In the genomic region with DNA sequence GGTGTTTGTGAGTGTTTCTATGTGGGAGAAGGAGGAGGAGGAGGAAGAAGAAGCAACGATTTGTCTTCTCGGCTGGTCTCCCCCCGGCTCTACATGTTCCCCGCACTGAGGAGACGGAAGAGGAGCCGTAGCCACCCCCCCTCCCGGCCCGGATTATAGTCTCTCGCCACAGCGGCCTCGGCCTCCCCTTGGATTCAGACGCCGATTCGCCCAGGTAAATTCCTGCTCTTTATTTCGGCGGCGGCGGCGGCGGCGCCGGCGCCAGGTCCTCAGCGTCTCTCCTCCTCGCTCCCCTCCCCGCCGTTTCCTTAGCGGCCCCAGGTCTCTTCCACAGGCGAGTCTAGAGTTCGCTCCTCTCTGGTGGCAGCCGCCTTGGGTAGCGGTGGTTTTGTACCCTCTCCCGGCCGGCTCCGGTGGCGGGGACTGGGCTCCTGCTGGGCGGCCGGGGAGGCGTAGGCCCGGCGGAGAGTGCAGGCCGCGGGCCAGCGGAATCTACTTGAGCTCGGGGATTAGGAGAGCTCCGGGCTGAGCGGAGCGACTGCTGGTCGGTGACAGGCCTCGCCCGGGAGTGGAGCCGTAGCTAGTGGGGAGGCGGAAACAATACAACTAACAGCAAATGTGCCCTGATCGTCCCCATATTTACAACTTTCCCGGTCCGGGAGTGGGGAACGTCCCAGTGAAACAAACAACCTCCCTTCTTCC, we compare ENCODE assay signal across 8 cellular contexts. TPM values are rescaled to one million over a fixed set of nuclear protein-coding genes. Genes with fewer than 3 reads are reported as not detected.
A peak's percentile ranks its signal among the peaks of the same experiment; 100 is the strongest.
DNase-seq lines count a peak whose midpoint lies in the region; ATAC-seq and TF ChIP-seq lines count a peak whose summit lies in the region.

No MANE protein-coding gene starts in this region.

- ATAC-seq in GM18498 (IDR thresholded peaks at IDR 0.05; ENCODE audit: unreplicated experiment), result peak; percentile 28
- ATAC-seq in HG02943 (IDR thresholded peaks at IDR 0.05; ENCODE audit: low read depth, unreplicated experiment), result peak; percentile 19
- peak; percentile 61 for ATAC-seq in left lung
- ATAC-seq in GM18519 (IDR thresholded peaks at IDR 0.05; ENCODE audit: low FRiP score, unreplicated experiment), result no peak

- intact Hi-C loops in colonic mucosa (cut with DNase I) (no loop called here), left lung (cut with DNase I) (loop anchor here in 1 of 2 donors (10.0 kb wide), 1 partner anchor 68 kb away; no protein-coding TSS in a partner anchor)

- H3K27me3 ChIP-seq in colonic mucosa, result no peaks in the 10 kb centered on the region
- H3K27me3 ChIP-seq in left lung, result no peaks in the 10 kb centered on the region

- H3K27ac ChIP-seq in colonic mucosa (peak overlapping the region; percentile 94), left lung (peak overlapping the region; percentile 97 to 98)

- H3K4me1 ChIP-seq in colonic mucosa (peaks cover 6% of the 10 kb centered on the region), left lung (peaks cover 25 to 56% of the 10 kb centered on the region in 2 donors)

- peak; percentile 71 for DNase-seq in NCI-H2196 (lab: John Stamatoyannopoulos, UW; ENCODE audit: unreplicated experiment)
- peak; percentile 34 to 35 for DNase-seq in activated CD4-positive, alpha-beta T cell treated with anti-CD3 and anti-CD28 coated beads for 24 hours (ENCODE audit: low read depth in 2 of 2)
- peak; percentile 62 for DNase-seq in colonic mucosa
- peak; percentile 70 to 92 for DNase-seq in left lung
- DNase-seq in stimulated activated CD4-positive, alpha-beta T cell treated with anti-CD3 and anti-CD28 coated beads, Interleukin-2, amount 100 ng/mL, for 48 hours, result peak; percentile 47 to 48

- H3K9me3 ChIP-seq in colonic mucosa (no peaks in the 10 kb centered on the region), left lung (no peaks in the 10 kb centered on the region)

- peak overlapping the region; percentile 90 to 94 for H3K9ac ChIP-seq in colonic mucosa (ENCODE audit: low read depth in 2 of 2, low read length in 2 of 2)

- H3K36me3 ChIP-seq in colonic mucosa, result no peaks in the 10 kb centered on the region
- no peaks in the 10 kb centered on the region for H3K36me3 ChIP-seq in left lung

- H3K4me3 ChIP-seq in colonic mucosa (peak overlapping the region; percentile 75), left lung (peak overlapping the region; percentile 72 to 76)

- TF ChIP-seq CTCF in colonic mucosa (IDR thresholded peaks at IDR 0.05) (no peak), left lung (IDR thresholded peaks at IDR 0.05) (no peak)

RNA-seq across cellular contexts. Expression of gene NIPBL, which starts 0.5 kb away (rescaled TPM):
- total RNA-seq in colonic mucosa (10 to 100 TPM; 47.6 to 59.2 TPM), left lung (10 to 100 TPM; 48.8 to 57.7 TPM)
